ENCODE assay signal across 14 cellular contexts in genomic region chr18:36850527-36851201, GRCh38. TPM values are rescaled to one million over a fixed set of nuclear protein-coding genes. Genes with fewer than 3 reads are reported as not detected.
DNase-seq lines count a peak whose midpoint lies in the region; ATAC-seq and TF ChIP-seq lines count a peak whose summit lies in the region.
"Had no signal": no experiment of that assay in that cellular context is flagged by ENCODE, and none has a peak within 500 bp of the region (broad histone marks: within the 10 kb centered on the region; RNA-seq: fewer than 3 reads in every experiment).

No MANE protein-coding gene starts in this region.

- no peak overlapping the region for H3K27ac ChIP-seq in esophagus squamous epithelium
- H3K27ac ChIP-seq: thoracic aorta had no signal

- no peak overlapping the region for H3K27ac Mint-ChIP-seq in activated T-helper 1 cell treated with anti-CD3 and anti-CD28 coated beads, Interleukin-12 subunit alpha, Interleukin-12 subunit beta, Interleukin-2, Interleukin-4 antibody, amounts not matched to agents 30 ng/mL and 10 ng/mL and 1 ng/mL, durations not matched to agents 14 hours and 24 hours and 36 hours
- H3K27ac Mint-ChIP-seq in nephron progenitor cell, result no peak overlapping the region
- H3K27ac Mint-ChIP-seq: memory B cell, T-cell had no signal

- ATAC-seq in omental fat pad (ENCODE audit: low FRiP score), result peak; percentile 80
- ATAC-seq: T-cell had no signal

- no peaks in the 10 kb centered on the region for H3K4me1 Mint-ChIP-seq in activated T-helper 1 cell treated with anti-CD3 and anti-CD28 coated beads, Interleukin-12 subunit alpha, Interleukin-12 subunit beta, Interleukin-2, Interleukin-4 antibody, amounts not matched to agents 30 ng/mL and 10 ng/mL and 1 ng/mL, durations not matched to agents 14 hours and 24 hours and 36 hours (ENCODE audit: low read depth)
- no peaks in the 10 kb centered on the region for H3K4me1 Mint-ChIP-seq in nephron progenitor cell
- H3K4me1 Mint-ChIP-seq: memory B cell had no signal

- peaks cover 2% of the 10 kb centered on the region for H3K27me3 Mint-ChIP-seq in activated T-helper 1 cell treated with anti-CD3 and anti-CD28 coated beads, Interleukin-12 subunit alpha, Interleukin-12 subunit beta, Interleukin-2, Interleukin-4 antibody, amounts not matched to agents 30 ng/mL and 10 ng/mL and 1 ng/mL, durations not matched to agents 14 hours and 24 hours and 36 hours (ENCODE audit: insufficient read depth)
- H3K27me3 Mint-ChIP-seq in nephron progenitor cell (ENCODE audit: low read depth, poor library complexity), result peaks cover 3% of the 10 kb centered on the region
- H3K27me3 Mint-ChIP-seq: memory B cell, T-cell had no signal

- intact Hi-C loops in esophagus squamous epithelium (cut with DNase I), result no loop called here
- intact Hi-C loops in activated T-helper 1 cell treated with anti-CD3 and anti-CD28 coated beads, Interleukin-12 subunit alpha, Interleukin-12 subunit beta, Interleukin-2, Interleukin-4 antibody, amounts not matched to agents 30 ng/mL and 10 ng/mL and 1 ng/mL, durations not matched to agents 14 hours and 24 hours and 36 hours (cut with micrococcal nuclease), result no loop called here

- peak; percentile 94 for DNase-seq in ELR (ENCODE audit: low read depth)
- DNase-seq in NB4 (ENCODE audit: low read depth), result peak; percentile 6
- peak; percentile 83 to 94 for DNase-seq in cardiac fibroblast (ENCODE audit: low read depth in 2 of 2)
- no peak for DNase-seq in omental fat pad (ENCODE audit: low spot score)
- DNase-seq in esophagus squamous epithelium (lab: John Stamatoyannopoulos, UW), result no peak
- DNase-seq in activated T-helper 1 cell treated with anti-CD3 and anti-CD28 coated beads, Interleukin-12 subunit alpha, Interleukin-12 subunit beta, Interleukin-2, Interleukin-4 antibody, amounts not matched to agents 30 ng/mL and 10 ng/mL and 1 ng/mL, durations not matched to agents 14 hours and 24 hours and 36 hours (ENCODE audit: low spot score), result no peak
- DNase-seq in nephron progenitor cell, result no peak
- no peak for DNase-seq in cerebellar cortex (ENCODE audit: low spot score)
- DNase-seq: activated effector memory CD4-positive, alpha-beta T cell treated with Interleukin-2 at 50 U/mL for 16 hours; NCI-H345; stimulated activated CD4-positive, alpha-beta T cell treated with anti-CD3 and anti-CD28 coated beads, Interleukin-12 subunit alpha, Interleukin-12 subunit beta, amount 100 ng/mL, for 4 hours; T-cell had no signal

- WGBS in esophagus squamous epithelium, 2 donors, result 35 to 53% methylated on average over 1 of the region's 1 CpG

- peaks cover 12% of the 10 kb centered on the region for H3K36me3 Mint-ChIP-seq in activated T-helper 1 cell treated with anti-CD3 and anti-CD28 coated beads, Interleukin-12 subunit alpha, Interleukin-12 subunit beta, Interleukin-2, Interleukin-4 antibody, amounts not matched to agents 30 ng/mL and 10 ng/mL and 1 ng/mL, durations not matched to agents 14 hours and 24 hours and 36 hours (ENCODE audit: low read depth)
- H3K36me3 Mint-ChIP-seq in nephron progenitor cell (ENCODE audit: low read depth), result peaks cover 44% of the 10 kb centered on the region

- no peaks in the 10 kb centered on the region for H3K27me3 ChIP-seq in esophagus squamous epithelium

- H3K9me3 Mint-ChIP-seq in activated T-helper 1 cell treated with anti-CD3 and anti-CD28 coated beads, Interleukin-12 subunit alpha, Interleukin-12 subunit beta, Interleukin-2, Interleukin-4 antibody, amounts not matched to agents 30 ng/mL and 10 ng/mL and 1 ng/mL, durations not matched to agents 14 hours and 24 hours and 36 hours, result peaks cover 18% of the 10 kb centered on the region
- H3K9me3 Mint-ChIP-seq in nephron progenitor cell, result peaks cover 30% of the 10 kb centered on the region

- H3K4me3 ChIP-seq in NB4 (ENCODE audit: low read depth, low read length) (no peak overlapping the region), cardiac fibroblast (replicated peaks in 1 of 2; ENCODE audit: low read depth in 2 of 2, low read length in 2 of 2) (no peak overlapping the region), esophagus squamous epithelium (no peak overlapping the region)
- H3K4me3 ChIP-seq: thoracic aorta had no signal

- no peak for TF ChIP-seq POLR2A in NB4 (IDR thresholded peaks at IDR 0.05; ENCODE audit: extremely low read depth, insufficient read length)
- no peak for TF ChIP-seq POLR2A in esophagus squamous epithelium (IDR thresholded peaks at IDR 0.05)

- H3K4me1 ChIP-seq in esophagus squamous epithelium, result no peaks in the 10 kb centered on the region

- H3K36me3 ChIP-seq in esophagus squamous epithelium, result peaks cover 0 to 17% (median 0%) of the 10 kb centered on the region in 3 donors
- H3K36me3 ChIP-seq: thoracic aorta had no signal

- TF ChIP-seq CTCF in NB4 (IDR thresholded peaks at IDR 0.05; ENCODE audit: low read depth, low read length) (no peak), cardiac fibroblast (IDR thresholded peaks at IDR 0.05; ENCODE audit: low read depth, low read length) (no peak), omental fat pad (IDR thresholded peaks at IDR 0.05) (no peak), esophagus squamous epithelium (IDR thresholded peaks at IDR 0.05) (no peak), nephron progenitor cell (IDR thresholded peaks at IDR 0.05) (no peak)

- no peak overlapping the region for H3K4me3 Mint-ChIP-seq in activated T-helper 1 cell treated with anti-CD3 and anti-CD28 coated beads, Interleukin-12 subunit alpha, Interleukin-12 subunit beta, Interleukin-2, Interleukin-4 antibody, amounts not matched to agents 30 ng/mL and 10 ng/mL and 1 ng/mL, durations not matched to agents 14 hours and 24 hours and 36 hours
- H3K4me3 Mint-ChIP-seq in nephron progenitor cell, result no peak overlapping the region
- H3K4me3 Mint-ChIP-seq: memory B cell, T-cell had no signal

- no peaks in the 10 kb centered on the region for H3K9me3 ChIP-seq in esophagus squamous epithelium

RNA-seq across cellular contexts. Expression of gene KIAA1328, which starts 21.7 kb away (rescaled TPM):
- total RNA-seq in omental fat pad (10 to 100 TPM in 2 of 4 donors, 1 to 10 TPM in 2; 6.0 to 23.5 (median 11.1) TPM), esophagus squamous epithelium (10 to 100 TPM in 1 of 4 donors, 1 to 10 TPM in 3; 2.3 to 18.7 (median 5.8) TPM)
- total RNA-seq in activated T-helper 1 cell treated with anti-CD3 and anti-CD28 coated beads, Interleukin-12 subunit alpha, Interleukin-12 subunit beta, Interleukin-2, Interleukin-4 antibody, amounts not matched to agents 30 ng/mL and 10 ng/mL and 1 ng/mL, durations not matched to agents 14 hours and 24 hours and 36 hours, result 6.7 and 8.2 TPM in 2 replicates

RNA-seq across cellular contexts. Expression of gene TPGS2, which starts 21.9 kb away (rescaled TPM):
- total RNA-seq in omental fat pad (100 to 1,000 TPM in 2 of 4 donors, 10 to 100 TPM in 2; 66.6 to 134 (median 101) TPM), esophagus squamous epithelium (100 to 1,000 TPM in 2 of 4 donors, 10 to 100 TPM in 2; 65.1 to 155 (median 105) TPM)
- 68.5 and 72.6 TPM in 2 replicates for total RNA-seq in activated T-helper 1 cell treated with anti-CD3 and anti-CD28 coated beads, Interleukin-12 subunit alpha, Interleukin-12 subunit beta, Interleukin-2, Interleukin-4 antibody, amounts not matched to agents 30 ng/mL and 10 ng/mL and 1 ng/mL, durations not matched to agents 14 hours and 24 hours and 36 hours

Comparison
In these comparisons a context has a peak if more than half of its experiments do, and no peak if none do; other contexts are left out.
1. DNase-seq: peak in ELR (single experiment), NB4 (single experiment) and cardiac fibroblast (2 of 2); none in omental fat pad (single experiment), esophagus squamous epithelium (single experiment), activated T-helper 1 cell treated with anti-CD3 and anti-CD28 coated beads, Interleukin-12 subunit alpha, Interleukin-12 subunit beta, Interleukin-2, Interleukin-4 antibody, amounts not matched to agents 30 ng/mL and 10 ng/mL and 1 ng/mL, durations not matched to agents 14 hours and 24 hours and 36 hours (single experiment), nephron progenitor cell (single experiment) and cerebellar cortex (single experiment).